In genomic region chr1:3082051-3082450, GRCh38 we compare ENCODE assay signal across 9 cellular contexts. TPM values are rescaled to one million over a fixed set of nuclear protein-coding genes. Genes with fewer than 3 reads are reported as not detected.
"Had no signal": no experiment of that assay in that cellular context is flagged by ENCODE, and none has a peak within 500 bp of the region (broad histone marks: within the 10 kb centered on the region; RNA-seq: fewer than 3 reads in every experiment).

No MANE protein-coding gene starts in this region.

- H3K4me1 ChIP-seq: HAP-1 had no signal

- H3K36me3 ChIP-seq: HAP-1 had no signal

- ATAC-seq: HCT116, HepG2 had no signal

- H3K4me3 ChIP-seq: GM23248, HAP-1 had no signal

- H3K27ac ChIP-seq: GM23248, HL-60 had no signal

- H3K9me3 ChIP-seq: HAP-1 had no signal

- DNase-seq: GM23248, GOT3, H7, HFFc6 had no signal

RNA-seq across cellular contexts. Expression of gene PRDM16, which starts 13.0 kb away (rescaled TPM):
- total RNA-seq: GM23248, HFFc6, HT1080 had no signal
